8 cellular contexts compared by ENCODE assay signal in genomic region chr9:136363106-136363605, GRCh38. TPM values are rescaled to one million over a fixed set of nuclear protein-coding genes. Genes with fewer than 3 reads are reported as not detected.
DNase-seq lines count a peak whose midpoint lies in the region; ATAC-seq and TF ChIP-seq lines count a peak whose summit lies in the region.

No MANE protein-coding gene starts in this region.

- H3K4me1 ChIP-seq in DOHH2 (ENCODE audit: control insufficient read depth, low read length) = peaks cover 18% of the 10 kb centered on the region
- H3K4me1 ChIP-seq in KMS-11 (ENCODE audit: low read depth, poor library complexity, severe bottlenecking) = peaks cover 10% of the 10 kb centered on the region

- peak; percentile 96 for DNase-seq in RKO (ENCODE audit: low spot score)
- peak; percentile 90 for DNase-seq in activated T-helper 2 cell treated with anti-CD3 and anti-CD28 coated beads, Interferon-gamma antibody, Interleukin-2, Interleukin-4, amounts not matched to agents 10 μg/mL and 5 μg/mL and 100 μg/mL, durations not matched to agents 14 hours and 24 hours and 36 hours (ENCODE audit: low spot score)
- DNase-seq in fibroblast of peridontal ligament (ENCODE audit: extremely low read depth) = peak; percentile 89
- DNase-seq in nephron progenitor cell = peak; percentile 98
- peak; percentile 99 for DNase-seq in stimulated activated naive CD8-positive, alpha-beta T cell treated with anti-CD3 and anti-CD28 coated beads, Interleukin-15, Interleukin-2, amounts not matched to agents 100 U/mL and 50 U/mL, for 24 hours

- H3K36me3 Mint-ChIP-seq in activated T-helper 2 cell treated with anti-CD3 and anti-CD28 coated beads, Interferon-gamma antibody, Interleukin-2, Interleukin-4, amounts not matched to agents 10 μg/mL and 5 μg/mL and 100 μg/mL, durations not matched to agents 14 hours and 24 hours and 36 hours (ENCODE audit: low read depth) = peaks cover 9% of the 10 kb centered on the region
- no peaks in the 10 kb centered on the region for H3K36me3 Mint-ChIP-seq in nephron progenitor cell (ENCODE audit: low read depth)

- peak overlapping the region; percentile 73 for H3K4me2 ChIP-seq in DOHH2 (ENCODE audit: low read length)
- peak overlapping the region; percentile 24; the same call in 1 of the 2 replicates for H3K4me2 ChIP-seq in KMS-11

- peak overlapping the region; percentile 87 for H3K27ac Mint-ChIP-seq in activated T-helper 2 cell treated with anti-CD3 and anti-CD28 coated beads, Interferon-gamma antibody, Interleukin-2, Interleukin-4, amounts not matched to agents 10 μg/mL and 5 μg/mL and 100 μg/mL, durations not matched to agents 14 hours and 24 hours and 36 hours
- H3K27ac Mint-ChIP-seq in nephron progenitor cell = peak overlapping the region; percentile 64

- H3K9me3 Mint-ChIP-seq in activated T-helper 2 cell treated with anti-CD3 and anti-CD28 coated beads, Interferon-gamma antibody, Interleukin-2, Interleukin-4, amounts not matched to agents 10 μg/mL and 5 μg/mL and 100 μg/mL, durations not matched to agents 14 hours and 24 hours and 36 hours = no peaks in the 10 kb centered on the region
- H3K9me3 Mint-ChIP-seq in nephron progenitor cell = no peaks in the 10 kb centered on the region

- no peaks in the 10 kb centered on the region for H3K27me3 ChIP-seq in DOHH2 (ENCODE audit: control insufficient read depth, low read length)
- H3K27me3 ChIP-seq in KMS-11 (ENCODE audit: insufficient read depth, low read depth) = no peaks in the 10 kb centered on the region

- H3K4me3 ChIP-seq in DOHH2 (ENCODE audit: low read length) = peak overlapping the region; percentile 82
- H3K4me3 ChIP-seq in KMS-11 (IDR thresholded peaks at IDR 0.05; ENCODE audit: insufficient read depth, low read depth, low read length) = no peak overlapping the region

- H3K27me3 Mint-ChIP-seq in activated T-helper 2 cell treated with anti-CD3 and anti-CD28 coated beads, Interferon-gamma antibody, Interleukin-2, Interleukin-4, amounts not matched to agents 10 μg/mL and 5 μg/mL and 100 μg/mL, durations not matched to agents 14 hours and 24 hours and 36 hours (ENCODE audit: low read depth) = no peaks in the 10 kb centered on the region
- no peaks in the 10 kb centered on the region for H3K27me3 Mint-ChIP-seq in nephron progenitor cell (ENCODE audit: low read depth, poor library complexity)

- no peaks in the 10 kb centered on the region for H3F3A ChIP-seq in DOHH2 (ENCODE audit: control insufficient read depth, insufficient read depth)

- H3K36me3 ChIP-seq in DOHH2 (ENCODE audit: control insufficient read depth, low read length) (no peaks in the 10 kb centered on the region), KMS-11 (ENCODE audit: insufficient read depth) (no peaks in the 10 kb centered on the region)

- H3K9me3 ChIP-seq in DOHH2 (ENCODE audit: control insufficient read depth, insufficient read depth, low read length) = no peaks in the 10 kb centered on the region

- peak; percentile 84 for ATAC-seq in GM21786 (IDR thresholded peaks at IDR 0.05; ENCODE audit: unreplicated experiment)
- peak; percentile 90 for ATAC-seq in stimulated activated naive CD8-positive, alpha-beta T cell treated with anti-CD3 and anti-CD28 coated beads, Interleukin-15, Interleukin-2, amounts not matched to agents 100 U/mL and 50 U/mL, for 24 hours

- H3K79me2 ChIP-seq in DOHH2 (ENCODE audit: control insufficient read depth, low read length) (peaks cover 5% of the 10 kb centered on the region; the same call in 1 of the 2 replicates), KMS-11 (ENCODE audit: insufficient read depth, low read depth) (no peaks in the 10 kb centered on the region)

- TF ChIP-seq CTCF in DOHH2 (IDR thresholded peaks at IDR 0.05; ENCODE audit: low read depth, low read length, poor library complexity, severe bottlenecking) = no peak
- TF ChIP-seq CTCF in KMS-11 (conservative IDR thresholded peaks at IDR 0.05; ENCODE audit: low read depth, low read length) = no peak
- TF ChIP-seq CTCF in nephron progenitor cell (IDR thresholded peaks at IDR 0.05) = no peak

- intact Hi-C loops in activated T-helper 2 cell treated with anti-CD3 and anti-CD28 coated beads, Interferon-gamma antibody, Interleukin-2, Interleukin-4, amounts not matched to agents 10 μg/mL and 5 μg/mL and 100 μg/mL, durations not matched to agents 14 hours and 24 hours and 36 hours (cut with micrococcal nuclease) = loop anchor here (1.0 kb wide), 2 partner anchors 21 to 37 kb away; partner anchors contain the start of gene SNAPC4

- H4K20me1 ChIP-seq in DOHH2 (ENCODE audit: control insufficient read depth, insufficient read depth, low read depth, low read length) = no peaks in the 10 kb centered on the region
- H4K20me1 ChIP-seq in KMS-11 (ENCODE audit: insufficient read depth) = no peaks in the 10 kb centered on the region

- H3K9ac ChIP-seq in KMS-11 = peak overlapping the region; percentile 89

- no peaks in the 10 kb centered on the region for H3K9me2 ChIP-seq in DOHH2 (replicated peaks; ENCODE audit: control insufficient read depth, low read length)

- H2AFZ ChIP-seq in KMS-11 (ENCODE audit: low read depth) = peak overlapping the region; percentile 42

- peak overlapping the region; percentile 81 for H3K4me3 Mint-ChIP-seq in activated T-helper 2 cell treated with anti-CD3 and anti-CD28 coated beads, Interferon-gamma antibody, Interleukin-2, Interleukin-4, amounts not matched to agents 10 μg/mL and 5 μg/mL and 100 μg/mL, durations not matched to agents 14 hours and 24 hours and 36 hours (ENCODE audit: low read depth)
- peak overlapping the region; percentile 82 for H3K4me3 Mint-ChIP-seq in nephron progenitor cell

- no peaks in the 10 kb centered on the region for H3K4me1 Mint-ChIP-seq in activated T-helper 2 cell treated with anti-CD3 and anti-CD28 coated beads, Interferon-gamma antibody, Interleukin-2, Interleukin-4, amounts not matched to agents 10 μg/mL and 5 μg/mL and 100 μg/mL, durations not matched to agents 14 hours and 24 hours and 36 hours (ENCODE audit: low read depth)
- H3K4me1 Mint-ChIP-seq in nephron progenitor cell = peaks cover 15% of the 10 kb centered on the region

- peak overlapping the region; percentile 63 for H3K27ac ChIP-seq in DOHH2 (ENCODE audit: low read depth, low read length)
- H3K27ac ChIP-seq in KMS-11 = peak overlapping the region; percentile 72

RNA-seq across cellular contexts. Expression of gene DNLZ, which starts 0.4 kb away (rescaled TPM):
- total RNA-seq in activated T-helper 2 cell treated with anti-CD3 and anti-CD28 coated beads, Interferon-gamma antibody, Interleukin-2, Interleukin-4, amounts not matched to agents 10 μg/mL and 5 μg/mL and 100 μg/mL, durations not matched to agents 14 hours and 24 hours and 36 hours = 25.4 and 31.0 TPM in 2 replicates

RNA-seq across cellular contexts. Expression of gene CARD9, which starts 10.3 kb away (rescaled TPM):
- total RNA-seq in activated T-helper 2 cell treated with anti-CD3 and anti-CD28 coated beads, Interferon-gamma antibody, Interleukin-2, Interleukin-4, amounts not matched to agents 10 μg/mL and 5 μg/mL and 100 μg/mL, durations not matched to agents 14 hours and 24 hours and 36 hours = 16.2 and 17.6 TPM in 2 replicates

RNA-seq across cellular contexts. Expression of gene GPSM1, which starts 35.8 kb away (rescaled TPM):
- total RNA-seq in activated T-helper 2 cell treated with anti-CD3 and anti-CD28 coated beads, Interferon-gamma antibody, Interleukin-2, Interleukin-4, amounts not matched to agents 10 μg/mL and 5 μg/mL and 100 μg/mL, durations not matched to agents 14 hours and 24 hours and 36 hours = 24.5 and 25.8 TPM in 2 replicates

RNA-seq across cellular contexts. Expression of gene SNAPC4, which starts 36.8 kb away (rescaled TPM):
- total RNA-seq in activated T-helper 2 cell treated with anti-CD3 and anti-CD28 coated beads, Interferon-gamma antibody, Interleukin-2, Interleukin-4, amounts not matched to agents 10 μg/mL and 5 μg/mL and 100 μg/mL, durations not matched to agents 14 hours and 24 hours and 36 hours = 22.7 and 22.9 TPM in 2 replicates

RNA-seq across cellular contexts. Expression of gene ENTR1, which starts 47.3 kb away (rescaled TPM):
- 66.4 and 75.6 TPM in 2 replicates for total RNA-seq in activated T-helper 2 cell treated with anti-CD3 and anti-CD28 coated beads, Interferon-gamma antibody, Interleukin-2, Interleukin-4, amounts not matched to agents 10 μg/mL and 5 μg/mL and 100 μg/mL, durations not matched to agents 14 hours and 24 hours and 36 hours
